13 cellular contexts compared by ENCODE assay signal in genomic region chr9:128325629-128326028, GRCh38.
"Had no signal": no experiment of that assay in that cellular context is flagged by ENCODE, and none has a peak within 500 bp of the region (broad histone marks: within the 10 kb centered on the region; RNA-seq: fewer than 3 reads in every experiment).

No MANE protein-coding gene starts in this region.

- DNase-seq: activated CD4-positive, CD25-positive, alpha-beta regulatory T cell; activated T-cell treated with anti-CD3 and anti-CD28 coated beads, Interleukin-2, amount 50 U/mL, for 1 hour; effector memory CD4-positive, alpha-beta T cell; hippocampal formation; midbrain; SK-N-SH; stimulated activated CD4-positive, alpha-beta T cell treated with anti-CD3 and anti-CD28 coated beads, Interleukin-4, amount 100 ng/mL, for 24 hours; T-helper 2 cell; thyroid gland; uterus had no signal

- H3K9me3 ChIP-seq: prostate gland, SK-N-SH, thyroid gland, uterus had no signal

- H3K27ac ChIP-seq: epithelial cell of prostate, prostate gland, thyroid gland, uterus had no signal

- H3K27me3 ChIP-seq: thyroid gland, uterus had no signal

- H3K36me3 ChIP-seq: uterus had no signal

- H3K4me3 ChIP-seq: lung, prostate gland, thyroid gland, uterus had no signal

- H3K4me2 ChIP-seq: SK-N-SH had no signal
